Comparison of ENCODE assay signal across 11 cellular contexts in the genomic region with DNA sequence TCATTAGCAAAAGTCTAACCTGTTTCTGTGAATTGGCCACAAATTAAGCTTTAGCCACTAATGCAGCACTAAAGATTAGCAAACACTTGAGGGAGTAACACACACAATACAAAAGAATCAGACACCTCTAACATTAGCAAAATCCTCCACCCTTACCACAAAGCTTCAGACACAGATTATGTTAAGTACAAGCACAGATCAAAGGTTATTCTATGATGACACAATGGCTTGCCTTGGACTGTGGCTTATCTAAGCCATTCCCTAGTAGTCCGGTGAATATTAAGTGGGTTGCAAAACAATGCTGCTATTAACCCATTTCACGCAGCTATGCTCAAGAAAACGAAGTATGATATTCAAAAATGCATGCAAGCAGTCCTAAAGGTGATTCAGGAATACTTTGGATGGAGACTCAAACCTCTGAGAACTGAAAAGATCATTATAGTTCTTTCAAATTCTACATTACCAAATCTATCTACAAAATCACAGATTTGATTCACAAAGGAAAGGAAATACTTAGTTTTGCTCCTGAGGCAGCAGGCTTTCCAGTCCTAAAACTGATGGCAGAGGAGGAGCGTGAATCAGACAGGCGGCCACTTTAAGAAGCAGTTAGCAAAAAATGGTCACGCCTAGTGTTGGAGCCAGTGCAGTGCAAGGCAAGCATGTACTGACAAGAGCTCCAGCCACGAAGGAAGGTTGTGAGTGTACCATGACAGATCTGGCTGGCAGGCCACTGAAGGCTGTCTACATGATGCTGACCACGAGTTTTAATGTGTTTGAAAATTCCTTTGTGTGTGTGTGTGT.
DNase-seq lines count a peak whose midpoint lies in the region; ATAC-seq, FAIRE-seq and TF ChIP-seq lines count a peak whose summit lies in the region.
"Had no signal": no experiment of that assay in that cellular context is flagged by ENCODE, and none has a peak within 500 bp of the region (broad histone marks: within the 10 kb centered on the region; RNA-seq: fewer than 3 reads in every experiment).

No MANE protein-coding gene starts in this region.

- DNase-seq in NCI-H1436 (lab: John Stamatoyannopoulos, UW) (peak; percentile 26), NCI-H1436 treated with DMSO at 0.1 percent for 48 hours (lab: John Stamatoyannopoulos, UW) (no peak), RCC 7860 (ENCODE audit: low spot score) (peak; percentile 57), foreskin keratinocyte (peak; percentile 87 to 93), GDM1 (lab: John Stamatoyannopoulos, UW) (no peak), SHP77 (lab: John Stamatoyannopoulos, UW) (no peak)
- no peak for DNase-seq in stimulated activated effector memory CD8-positive, alpha-beta T cell treated with anti-CD3 and anti-CD28 coated beads, Interleukin-12 subunit alpha, Interleukin-12 subunit beta, amount 100 ng/mL, for 72 hours (ENCODE audit: low spot score in 2 of 2)
- DNase-seq: islet precursor cell had no signal

- FAIRE-seq in RCC 7860 (lab: Jason Lieb, UNC) = peak; percentile 51

- peaks cover 28% of the 10 kb centered on the region for H3K4me1 ChIP-seq in foreskin keratinocyte

- ATAC-seq in foreskin keratinocyte (peak; percentile 97), HG02973 (IDR thresholded peaks at IDR 0.05; ENCODE audit: unreplicated experiment) (no peak)
- ATAC-seq in stimulated activated effector memory CD8-positive, alpha-beta T cell treated with anti-CD3 and anti-CD28 coated beads, Interleukin-12 subunit alpha, Interleukin-12 subunit beta, amount 100 ng/mL, for 72 hours = peak; percentile 43

- peaks cover 19% of the 10 kb centered on the region for H3K4me1 Mint-ChIP-seq in stimulated activated effector memory CD8-positive, alpha-beta T cell treated with anti-CD3 and anti-CD28 coated beads, Interleukin-12 subunit alpha, Interleukin-12 subunit beta, amount 100 ng/mL, for 72 hours

- TF ChIP-seq CTCF in foreskin keratinocyte (conservative IDR thresholded peaks at IDR 0.05) = peak; percentile 55

- no peak overlapping the region for H3K4me3 Mint-ChIP-seq in stimulated activated effector memory CD8-positive, alpha-beta T cell treated with anti-CD3 and anti-CD28 coated beads, Interleukin-12 subunit alpha, Interleukin-12 subunit beta, amount 100 ng/mL, for 72 hours
- H3K4me3 Mint-ChIP-seq: activated naive CD8-positive, alpha-beta T cell had no signal

- no peak overlapping the region for H3K27ac ChIP-seq in foreskin keratinocyte
- H3K27ac ChIP-seq: SK-N-MC had no signal

- H3K27ac Mint-ChIP-seq in stimulated activated effector memory CD8-positive, alpha-beta T cell treated with anti-CD3 and anti-CD28 coated beads, Interleukin-12 subunit alpha, Interleukin-12 subunit beta, amount 100 ng/mL, for 72 hours = no peak overlapping the region

- no peaks in the 10 kb centered on the region for H3K9me3 Mint-ChIP-seq in stimulated activated effector memory CD8-positive, alpha-beta T cell treated with anti-CD3 and anti-CD28 coated beads, Interleukin-12 subunit alpha, Interleukin-12 subunit beta, amount 100 ng/mL, for 72 hours

- H3K27me3 ChIP-seq in foreskin keratinocyte = no peaks in the 10 kb centered on the region

- peaks cover 30% of the 10 kb centered on the region for H3K36me3 Mint-ChIP-seq in stimulated activated effector memory CD8-positive, alpha-beta T cell treated with anti-CD3 and anti-CD28 coated beads, Interleukin-12 subunit alpha, Interleukin-12 subunit beta, amount 100 ng/mL, for 72 hours

Comparison
In these comparisons a context has a peak if more than half of its experiments do, and no peak if none do; other contexts are left out.
1. DNase-seq: peak in NCI-H1436 (single experiment), RCC 7860 (single experiment) and foreskin keratinocyte (2 of 2); none in NCI-H1436 treated with DMSO at 0.1 percent for 48 hours (single experiment), stimulated activated effector memory CD8-positive, alpha-beta T cell treated with anti-CD3 and anti-CD28 coated beads, Interleukin-12 subunit alpha, Interleukin-12 subunit beta, amount 100 ng/mL, for 72 hours (0 of 2), GDM1 (single experiment) and SHP77 (0 of 2).